31 cellular contexts compared by ENCODE assay signal in genomic region chr6:156771047-156771446, GRCh38.
"Had no signal": no experiment of that assay in that cellular context is flagged by ENCODE, and none has a peak within 500 bp of the region (broad histone marks: within the 10 kb centered on the region; RNA-seq: fewer than 3 reads in every experiment).

No MANE protein-coding gene starts in this region.

- H3K4me3 ChIP-seq: adrenal gland, body of pancreas, esophagus squamous epithelium had no signal

- H3K9me3 Mint-ChIP-seq: activated B cell treated with CpG ODN at 0.5 μM for 24 hours; activated CD8-positive, alpha-beta T cell treated with anti-CD3 and anti-CD28 coated beads for 36 hours; activated naive CD4-positive, alpha-beta T cell treated with anti-CD3 and anti-CD28 coated beads for 36 hours; activated naive CD4-positive, alpha-beta T cell treated with anti-CD3 and anti-CD28 coated beads, Interleukin-2, amount 50 U/mL, for 24 hours; activated naive CD8-positive, alpha-beta T cell treated with anti-CD3 and anti-CD28 coated beads for 36 hours; activated naive CD8-positive, alpha-beta T cell treated with anti-CD3 and anti-CD28 coated beads, Interleukin-2, amount 50 U/mL, for 24 hours; activated T-cell treated with anti-CD3 and anti-CD28 coated beads, Interleukin-2, amount 50 U/mL, for 4 hours; T-helper 1 cell treated with Interleukin-12 subunit alpha and Interleukin-12 subunit beta and Interleukin-4 antibody, amounts not matched to agents 30 μg/mL and 1 μg/mL, for 36 hours; T-helper 2 cell treated with Interferon-gamma antibody and Interleukin-4, amounts not matched to agents 5 μg/mL and 100 μg/mL, for 36 hours had no signal

- H3K27me3 ChIP-seq: adrenal gland, body of pancreas, esophagus squamous epithelium had no signal

- H3K36me3 ChIP-seq: adrenal gland, esophagus squamous epithelium, WERI-Rb-1 had no signal

- H3K4me3 Mint-ChIP-seq: activated B cell treated with CpG ODN at 0.5 μM for 24 hours; activated CD8-positive, alpha-beta T cell treated with anti-CD3 and anti-CD28 coated beads for 36 hours; activated naive CD4-positive, alpha-beta T cell treated with anti-CD3 and anti-CD28 coated beads for 36 hours; activated naive CD4-positive, alpha-beta T cell treated with anti-CD3 and anti-CD28 coated beads, Interleukin-2, amount 50 U/mL, for 24 hours; activated naive CD8-positive, alpha-beta T cell treated with anti-CD3 and anti-CD28 coated beads for 36 hours; activated naive CD8-positive, alpha-beta T cell treated with anti-CD3 and anti-CD28 coated beads, Interleukin-2, amount 50 U/mL, for 24 hours; activated T-cell treated with anti-CD3 and anti-CD28 coated beads, Interleukin-2, amount 50 U/mL, for 4 hours; activated T-helper 17 cell treated with anti-CD3 and anti-CD28 coated beads, Interleukin-2, amount 50 U/mL, for 72 hours; T-helper 1 cell treated with Interleukin-12 subunit alpha and Interleukin-12 subunit beta and Interleukin-4 antibody, amounts not matched to agents 30 μg/mL and 1 μg/mL, for 36 hours; T-helper 2 cell treated with Interferon-gamma antibody and Interleukin-4, amounts not matched to agents 5 μg/mL and 100 μg/mL, for 36 hours had no signal

- H3K9me3 ChIP-seq: adrenal gland, body of pancreas, esophagus squamous epithelium had no signal

- H3K27me3 Mint-ChIP-seq: activated B cell treated with CpG ODN at 0.5 μM for 24 hours; activated CD8-positive, alpha-beta T cell treated with anti-CD3 and anti-CD28 coated beads for 36 hours; activated naive CD4-positive, alpha-beta T cell treated with anti-CD3 and anti-CD28 coated beads, Interleukin-2, amount 50 U/mL, for 24 hours; activated naive CD8-positive, alpha-beta T cell treated with anti-CD3 and anti-CD28 coated beads for 36 hours; activated naive CD8-positive, alpha-beta T cell treated with anti-CD3 and anti-CD28 coated beads, Interleukin-2, amount 50 U/mL, for 24 hours; activated T-helper 17 cell treated with anti-CD3 and anti-CD28 coated beads, Interleukin-2, amount 50 U/mL, for 72 hours had no signal

- H3K27ac Mint-ChIP-seq: activated B cell treated with CpG ODN at 0.5 μM for 24 hours; activated CD8-positive, alpha-beta T cell treated with anti-CD3 and anti-CD28 coated beads for 36 hours; activated naive CD4-positive, alpha-beta T cell treated with anti-CD3 and anti-CD28 coated beads for 36 hours; activated naive CD4-positive, alpha-beta T cell treated with anti-CD3 and anti-CD28 coated beads, Interleukin-2, amount 50 U/mL, for 24 hours; activated naive CD8-positive, alpha-beta T cell treated with anti-CD3 and anti-CD28 coated beads for 36 hours; activated naive CD8-positive, alpha-beta T cell treated with anti-CD3 and anti-CD28 coated beads, Interleukin-2, amount 50 U/mL, for 24 hours; activated T-helper 17 cell treated with anti-CD3 and anti-CD28 coated beads, Interleukin-2, amount 50 U/mL, for 72 hours; T-helper 1 cell treated with Interleukin-12 subunit alpha and Interleukin-12 subunit beta and Interleukin-4 antibody, amounts not matched to agents 30 μg/mL and 1 μg/mL, for 36 hours; T-helper 2 cell treated with Interferon-gamma antibody and Interleukin-4, amounts not matched to agents 5 μg/mL and 100 μg/mL, for 36 hours had no signal

- H3K27ac ChIP-seq: adrenal gland, body of pancreas, epithelial cell of prostate, esophagus squamous epithelium, WERI-Rb-1 had no signal

- ATAC-seq: activated CD4-positive, CD25-positive, alpha-beta regulatory T cell treated with anti-CD3 and anti-CD28 coated beads, Interleukin-2, amount 50 U/mL, for 24 hours; activated CD8-positive, alpha-beta T cell treated with anti-CD3 and anti-CD28 coated beads for 36 hours; activated naive CD8-positive, alpha-beta T cell treated with anti-CD3 and anti-CD28 coated beads, Interleukin-2, amount 50 U/mL, for 24 hours; activated T-cell treated with anti-CD3 and anti-CD28 coated beads, Interleukin-2, amount 50 U/mL, for 4 hours; activated T-helper 17 cell treated with anti-CD3 and anti-CD28 coated beads, Interleukin-2, amount 50 U/mL, for 72 hours; body of pancreas had no signal

- DNase-seq: activated B cell treated with CpG ODN at 0.5 μM for 24 hours; activated CD4-positive, alpha-beta T cell treated with anti-CD3 and anti-CD28 coated beads for 48 hours; activated CD4-positive, alpha-beta T cell treated with anti-CD3 and anti-CD28 coated beads, Interleukin-2, amount 50 U/mL, for 1 hour; activated CD4-positive, alpha-beta T cell treated with anti-CD3 and anti-CD28 coated beads, Interleukin-2, amount 50 U/mL, for 48 hours; activated CD8-positive, alpha-beta memory T cell treated with anti-CD3 and anti-CD28 coated beads for 24 hours; activated CD8-positive, alpha-beta T cell treated with anti-CD3 and anti-CD28 coated beads for 36 hours; activated effector memory CD4-positive, alpha-beta T cell treated with Interleukin-2 at 50 U/mL for 16 hours; activated naive CD4-positive, alpha-beta T cell treated with anti-CD3 and anti-CD28 coated beads for 36 hours; activated naive CD8-positive, alpha-beta T cell treated with anti-CD3 and anti-CD28 coated beads for 36 hours; activated naive CD8-positive, alpha-beta T cell treated with anti-CD3 and anti-CD28 coated beads, Interleukin-2, amount 50 U/mL, for 24 hours; activated T-cell treated with anti-CD3 and anti-CD28 coated beads, Interleukin-2, amount 50 U/mL, for 4 hours; anterior cingulate cortex; body of pancreas; caudate nucleus; effector CD8-positive, alpha-beta T cell; esophagus squamous epithelium; head of caudate nucleus; hippocampal formation; T1000; WERI-Rb-1 had no signal

- FAIRE-seq: colon, endometrium, endothelial cell of umbilical vein, frontal cortex had no signal
